ENCODE assay signal across 8 cellular contexts in the genomic region with DNA sequence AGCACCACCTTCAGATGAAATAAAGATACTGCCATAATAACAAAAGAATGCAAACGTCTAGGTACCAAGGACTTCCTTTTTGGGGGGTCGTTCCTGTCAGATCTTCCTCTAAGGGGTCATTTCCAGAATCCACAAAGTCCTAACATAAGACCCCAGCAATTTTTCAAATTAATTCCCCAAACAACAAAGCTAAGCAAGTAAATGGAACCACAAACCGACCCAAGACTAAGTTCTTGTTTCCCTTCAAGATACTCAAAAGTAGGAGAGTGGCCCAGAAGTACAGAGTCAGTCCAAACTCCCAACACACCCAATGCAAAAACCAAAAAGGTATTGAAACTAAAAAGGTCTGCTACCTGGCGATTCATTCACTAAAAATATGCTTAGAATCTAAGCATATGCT. TPM values are rescaled to one million over a fixed set of nuclear protein-coding genes. Genes with fewer than 3 reads are reported as not detected.
DNase-seq lines count a peak whose midpoint lies in the region; ATAC-seq and TF ChIP-seq lines count a peak whose summit lies in the region.

No MANE protein-coding gene starts in this region.

- DNase-seq in AG10803 (ENCODE audit: low read depth) (no peak), choroid plexus epithelial cell (ENCODE audit: low read depth) (peak; percentile 16), DMS114 treated with DMSO at 0.1 percent for 48 hours (lab: John Stamatoyannopoulos, UW; ENCODE audit: unreplicated experiment) (no peak), mucosa of descending colon (no peak)
- DNase-seq in naive thymus-derived CD4-positive, alpha-beta T cell = peak in 1 of 9 donors; percentile 7
- DNase-seq in effector CD4-positive, alpha-beta T cell = no peak

- H3K4me3 Mint-ChIP-seq in naive thymus-derived CD4-positive, alpha-beta T cell = peak overlapping the region; percentile 66 to 99 (median 94)

- no peak overlapping the region; the same call in 1 of the 2 replicates for H3K27ac ChIP-seq in KMS-11
- peak overlapping the region; percentile 83 for H3K27ac ChIP-seq in naive thymus-derived CD4-positive, alpha-beta T cell (ENCODE audit: low read depth, low read length)

- H3K4me1 ChIP-seq in KMS-11 (ENCODE audit: low read depth, poor library complexity, severe bottlenecking) = peaks cover 35% of the 10 kb centered on the region
- peaks cover 12 to 21% of the 10 kb centered on the region in 2 donors for H3K4me1 ChIP-seq in naive thymus-derived CD4-positive, alpha-beta T cell (ENCODE audit: control insufficient read depth in 2 of 2, insufficient read depth in 2 of 2, low read length in 2 of 2)
- H3K4me1 ChIP-seq in mucosa of descending colon (ENCODE audit: low read depth) = peaks cover 30% of the 10 kb centered on the region

- H3K9me3 ChIP-seq in naive thymus-derived CD4-positive, alpha-beta T cell (ENCODE audit: control insufficient read depth in 2 of 3, low read length in 3 of 3) = no peaks in the 10 kb centered on the region
- no peaks in the 10 kb centered on the region for H3K9me3 ChIP-seq in mucosa of descending colon

- CTCF ChIA-PET in naive thymus-derived CD4-positive, alpha-beta T cell (lab: Charles Lee) = interaction anchor here (1.9 kb wide), 1 partner anchor 25 kb away, joined by 6 read pairs; no protein-coding TSS in a partner anchor

- peak overlapping the region; percentile 59; the same call in 1 of the 2 replicates for H2AFZ ChIP-seq in KMS-11 (ENCODE audit: low read depth)

- peaks cover 0 to 50% (median 0%) of the 10 kb centered on the region in 5 donors for H3K27me3 Mint-ChIP-seq in naive thymus-derived CD4-positive, alpha-beta T cell

- peak overlapping the region; percentile 32 to 99 (median 94) for H3K27ac Mint-ChIP-seq in naive thymus-derived CD4-positive, alpha-beta T cell

- POLR2A ChIA-PET in naive thymus-derived CD4-positive, alpha-beta T cell (lab: Charles Lee) = interaction anchor here (0.8 to 1.6 kb wide), 2 partner anchors 12 to 236 kb away, joined by 3 to 4 read pairs; partner anchors contain the start of genes ANAPC13 and CEP63

- H3K4me3 ChIP-seq in AG10803 (ENCODE audit: low read length) (peak overlapping the region; percentile 74), KMS-11 (IDR thresholded peaks at IDR 0.05; ENCODE audit: insufficient read depth, low read depth, low read length) (peak overlapping the region; percentile 81), choroid plexus epithelial cell (ENCODE audit: low read depth, low read length) (peak overlapping the region; percentile 79), mucosa of descending colon (no peak overlapping the region)
- peak overlapping the region; percentile 64 for H3K4me3 ChIP-seq in naive thymus-derived CD4-positive, alpha-beta T cell (ENCODE audit: low read length)

- no peaks in the 10 kb centered on the region for H4K20me1 ChIP-seq in KMS-11 (ENCODE audit: insufficient read depth)

- peak overlapping the region; percentile 97 for H3K4me2 ChIP-seq in KMS-11

- ATAC-seq in naive thymus-derived CD4-positive, alpha-beta T cell = no peak
- ATAC-seq in HG02884 (IDR thresholded peaks at IDR 0.05; ENCODE audit: unreplicated experiment) = no peak
- no peak for ATAC-seq in mucosa of descending colon

- H3K27me3 ChIP-seq in KMS-11 (ENCODE audit: insufficient read depth, low read depth) = peaks cover 1% of the 10 kb centered on the region; the same call in 1 of the 2 replicates
- H3K27me3 ChIP-seq in naive thymus-derived CD4-positive, alpha-beta T cell (ENCODE audit: control insufficient read depth in 2 of 2, insufficient read depth in 2 of 2, low read length in 2 of 2) = no peaks in the 10 kb centered on the region

- H3K79me2 ChIP-seq in KMS-11 (ENCODE audit: insufficient read depth, low read depth) = peaks cover 29% of the 10 kb centered on the region; the same call in 1 of the 2 replicates

- H3K36me3 Mint-ChIP-seq in naive thymus-derived CD4-positive, alpha-beta T cell = peaks cover 0 to 16% (median 8%) of the 10 kb centered on the region in 5 donors

- H3K36me3 ChIP-seq in KMS-11 (ENCODE audit: insufficient read depth) = no peaks in the 10 kb centered on the region
- peaks cover 0 to 6% (median 0%) of the 10 kb centered on the region in 3 experiments for H3K36me3 ChIP-seq in naive thymus-derived CD4-positive, alpha-beta T cell (ENCODE audit: control insufficient read depth in 2 of 3, insufficient read depth in 3 of 3, low read length in 3 of 3)
- no peaks in the 10 kb centered on the region for H3K36me3 ChIP-seq in mucosa of descending colon (ENCODE audit: low read depth)

- intact Hi-C loops in naive thymus-derived CD4-positive, alpha-beta T cell (cut with micrococcal nuclease) = loop anchor here in 1 of 2 donors (1.0 to 5.0 kb wide), 3 partner anchors 9 to 58 kb away; no protein-coding TSS in a partner anchor
- intact Hi-C loops in mucosa of descending colon (cut with DNase I, micrococcal nuclease) = no loop called here

- TF ChIP-seq CTCF in AG10803 (conservative IDR thresholded peaks at IDR 0.05; ENCODE audit: low read length) (no peak), KMS-11 (conservative IDR thresholded peaks at IDR 0.05; ENCODE audit: low read depth, low read length) (no peak), choroid plexus epithelial cell (conservative IDR thresholded peaks at IDR 0.05; ENCODE audit: low read depth, low read length) (no peak), mucosa of descending colon (IDR thresholded peaks at IDR 0.05) (no peak)

- peak overlapping the region; percentile 25; the same call in 1 of the 2 replicates for H3K9ac ChIP-seq in KMS-11

- peaks cover 0 to 10% (median 5%) of the 10 kb centered on the region in 11 donors for H3K9me3 Mint-ChIP-seq in naive thymus-derived CD4-positive, alpha-beta T cell

- peaks cover 25 to 74% (median 67%) of the 10 kb centered on the region in 7 donors for H3K4me1 Mint-ChIP-seq in naive thymus-derived CD4-positive, alpha-beta T cell

RNA-seq across cellular contexts. Expression of gene RYK, which starts 1.2 kb away (rescaled TPM):
- total RNA-seq in naive thymus-derived CD4-positive, alpha-beta T cell = 10 to 100 TPM; 10.7 to 53.5 (median 50.5) TPM
- polyA plus RNA-seq in naive thymus-derived CD4-positive, alpha-beta T cell = 10 to 100 TPM in 1 of 2 donors, 1 to 10 TPM in 1; 6.9 to 10.5 TPM
- total RNA-seq in mucosa of descending colon = 10 to 100 TPM; 36.3 to 80.6 (median 43.7) TPM
